10 cellular contexts compared by ENCODE assay signal in the genomic region with DNA sequence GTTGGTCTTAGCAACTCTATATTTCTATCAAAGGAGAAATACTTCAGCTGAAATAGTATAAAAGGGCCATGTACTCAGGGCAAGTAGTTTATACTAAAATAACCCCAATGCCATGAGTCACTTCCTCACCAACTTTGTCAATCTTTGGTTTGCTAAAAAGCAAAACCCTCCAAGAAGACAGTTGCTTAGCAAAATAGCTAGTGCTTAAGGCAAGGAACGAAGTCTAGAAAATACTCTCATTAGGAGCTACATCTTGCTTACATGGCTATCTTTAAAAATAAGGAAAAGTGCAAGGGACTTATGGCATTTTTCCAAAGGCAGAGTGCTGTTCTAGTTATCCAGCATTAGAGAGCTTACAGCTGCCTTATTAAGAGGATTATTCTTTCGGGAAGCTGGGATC. TPM values are rescaled to one million over a fixed set of nuclear protein-coding genes. Genes with fewer than 3 reads are reported as not detected.
DNase-seq lines count a peak whose midpoint lies in the region; ATAC-seq and TF ChIP-seq lines count a peak whose summit lies in the region.
"Had no signal": no experiment of that assay in that cellular context is flagged by ENCODE, and none has a peak within 500 bp of the region (broad histone marks: within the 10 kb centered on the region; RNA-seq: fewer than 3 reads in every experiment).

No MANE protein-coding gene starts in this region.

- H3K9me3 ChIP-seq in osteoblast (ENCODE audit: low read depth, low read length): no peaks in the 10 kb centered on the region
- H3K9me3 ChIP-seq: body of pancreas had no signal

- DNase-seq in GM03348 (ENCODE audit: low spot score) (peak; percentile 63), NOMO-1 treated with DMSO at 0.1 percent for 48 hours (lab: John Stamatoyannopoulos, UW; ENCODE audit: unreplicated experiment) (peak; percentile 95), osteoblast (ENCODE audit: insufficient read length, low spot score, missing footprints) (peak; percentile 82), SW480 (ENCODE audit: low spot score) (no peak), UCSD-AML1 (lab: John Stamatoyannopoulos, UW; ENCODE audit: unreplicated experiment) (no peak), HT-29 (ENCODE audit: low spot score) (no peak)
- DNase-seq: activated CD4-positive, alpha-beta T cell treated with anti-CD3 and anti-CD28 coated beads for 48 hours; body of pancreas had no signal

- no peaks in the 10 kb centered on the region for H4K20me1 ChIP-seq in osteoblast (ENCODE audit: insufficient read depth, low read length)

- H3K27ac ChIP-seq in osteoblast (ENCODE audit: low read depth, low read length): peak overlapping the region; percentile 27
- H3K27ac ChIP-seq: body of pancreas had no signal

- H3K36me3 ChIP-seq in osteoblast (ENCODE audit: insufficient read depth, low read length): no peaks in the 10 kb centered on the region

- no peak overlapping the region for H2AFZ ChIP-seq in osteoblast (ENCODE audit: low read length)

- H3K4me3 ChIP-seq in osteoblast (ENCODE audit: insufficient read depth, low read length): peak overlapping the region; percentile 31
- H3K4me3 ChIP-seq: body of pancreas had no signal

- H3K27me3 ChIP-seq in osteoblast (ENCODE audit: insufficient read depth, low read length): no peaks in the 10 kb centered on the region
- H3K27me3 ChIP-seq: body of pancreas had no signal

- peaks cover 9% of the 10 kb centered on the region for H3K79me2 ChIP-seq in osteoblast (ENCODE audit: insufficient read depth, low read length)

- TF ChIP-seq CTCF in osteoblast (IDR thresholded peaks at IDR 0.05; ENCODE audit: extremely low read depth, low read depth, low read length): no peak

- peak; percentile 58 for ATAC-seq in esophagus mucosa
- ATAC-seq in HG02981 (IDR thresholded peaks at IDR 0.05; ENCODE audit: unreplicated experiment): no peak
- ATAC-seq: body of pancreas had no signal

- peak overlapping the region; percentile 80 for H3K4me2 ChIP-seq in osteoblast (ENCODE audit: insufficient read depth, low read length)

- H3K4me1 ChIP-seq in osteoblast (ENCODE audit: insufficient read depth, low read length): peaks cover 35% of the 10 kb centered on the region

RNA-seq across cellular contexts. Expression of a gene that starts 28.4 kb away (rescaled TPM):
- total RNA-seq in esophagus mucosa (15.0 TPM), osteoblast (8.3 and 13.4 TPM in 2 replicates)
- total RNA-seq in HT-29 (2014; rRNA removed; shearing (Covaris generic)): 1.1 and 3.1 TPM in 2 replicates

Comparison
In these comparisons a context has a peak if more than half of its experiments do, and no peak if none do; other contexts are left out.
1. DNase-seq: peak in GM03348 (single experiment), NOMO-1 treated with DMSO at 0.1 percent for 48 hours (single experiment) and osteoblast (single experiment); none in SW480 (single experiment), UCSD-AML1 (single experiment) and HT-29 (single experiment).